In the genomic region with DNA sequence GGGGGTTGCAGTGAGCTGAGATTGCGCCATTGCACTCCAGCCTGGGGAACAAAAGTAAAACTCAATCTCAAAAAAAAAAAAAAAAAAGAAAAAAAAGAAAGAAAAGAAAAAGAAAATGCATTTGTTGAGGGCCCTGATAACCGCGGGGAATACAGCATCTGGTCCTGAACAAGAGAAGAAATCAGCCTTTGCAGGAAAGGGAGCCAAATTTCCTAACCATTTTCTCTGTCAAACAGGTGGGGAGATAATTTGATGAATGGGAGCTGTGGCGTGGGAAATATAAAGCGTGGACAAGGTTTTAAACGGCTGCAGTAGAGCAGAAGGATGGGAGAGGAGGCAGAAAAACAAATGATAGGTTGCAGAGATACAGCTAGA, we compare ENCODE assay signal across 8 cellular contexts. TPM values are rescaled to one million over a fixed set of nuclear protein-coding genes. Genes with fewer than 3 reads are reported as not detected.
A peak's percentile ranks its signal among the peaks of the same experiment; 100 is the strongest.
DNase-seq lines count a peak whose midpoint lies in the region; ATAC-seq and TF ChIP-seq lines count a peak whose summit lies in the region.

No MANE protein-coding gene starts in this region.

- no CpG with 5 or more reads among the region's 6 CpGs for WGBS in neuronal stem cell (ENCODE audit: extremely low coverage in 2 of 2, insufficient read length in 2 of 2, insufficient replicate concordance in 1 of 2), 2 donors

- H3K4me1 Mint-ChIP-seq in CD4-positive, CD25-positive, alpha-beta regulatory T cell: peaks cover 14 to 53% (median 36%) of the 10 kb centered on the region in 4 donors
- H3K4me1 Mint-ChIP-seq in endothelial cell (ENCODE audit: unreplicated experiment): peaks cover 28% of the 10 kb centered on the region

- no peaks in the 10 kb centered on the region for H4K20me1 ChIP-seq in OCI-LY1 (ENCODE audit: insufficient read depth, low read length)

- no peaks in the 10 kb centered on the region for H3K27me3 ChIP-seq in CD4-positive, CD25-positive, alpha-beta regulatory T cell (ENCODE audit: control insufficient read depth, insufficient read depth, low read length)
- no peaks in the 10 kb centered on the region for H3K27me3 ChIP-seq in OCI-LY1 (ENCODE audit: insufficient read depth, low read length)
- no peaks in the 10 kb centered on the region for H3K27me3 ChIP-seq in neuronal stem cell (ENCODE audit: control insufficient read depth in 3 of 3, insufficient read depth in 3 of 3, low read depth in 1 of 3, low read length in 3 of 3)

- H3K4me3 Mint-ChIP-seq in CD4-positive, CD25-positive, alpha-beta regulatory T cell: peak overlapping the region; percentile 97 to 99 (median 98)
- peak overlapping the region; percentile 94 for H3K4me3 Mint-ChIP-seq in endothelial cell (ENCODE audit: unreplicated experiment)

- peak overlapping the region; percentile 77 for H3K4me3 ChIP-seq in CD4-positive, CD25-positive, alpha-beta regulatory T cell (ENCODE audit: low read depth, low read length)
- H3K4me3 ChIP-seq in OCI-LY1 (ENCODE audit: low read depth, low read length, poor library complexity, severe bottlenecking) (peak overlapping the region; percentile 63), neuronal stem cell (ENCODE audit: low read length in 2 of 2) (peak overlapping the region; percentile 75 to 83)

- H3F3A ChIP-seq in OCI-LY1 (ENCODE audit: insufficient read depth, low read length): no peaks in the 10 kb centered on the region

- no peak overlapping the region for H2BK120ac ChIP-seq in neuronal stem cell (ENCODE audit: low read depth, low read length)

- peak overlapping the region; percentile 66 to 95 (median 93) for H3K27ac Mint-ChIP-seq in CD4-positive, CD25-positive, alpha-beta regulatory T cell
- peak overlapping the region; percentile 68 for H3K27ac Mint-ChIP-seq in endothelial cell (ENCODE audit: unreplicated experiment)

- H3K9me3 ChIP-seq in CD4-positive, CD25-positive, alpha-beta regulatory T cell (ENCODE audit: control insufficient read depth in 2 of 2, low read length in 2 of 2): no peaks in the 10 kb centered on the region
- no peaks in the 10 kb centered on the region for H3K9me3 ChIP-seq in OCI-LY1 (ENCODE audit: low read length)
- peaks cover 2 to 36% of the 10 kb centered on the region in 2 donors for H3K9me3 ChIP-seq in neuronal stem cell (replicated peaks in 1 of 2; ENCODE audit: control insufficient read depth in 2 of 2, insufficient read depth in 1 of 2, low read depth in 1 of 2, low read length in 2 of 2)

- H3K27ac ChIP-seq in CD4-positive, CD25-positive, alpha-beta regulatory T cell (ENCODE audit: insufficient read depth, low read length, poor library complexity, severe bottlenecking): peak overlapping the region; percentile 60
- no peak overlapping the region for H3K27ac ChIP-seq in OCI-LY1 (ENCODE audit: low read depth, low read length, poor library complexity, severe bottlenecking)
- H3K27ac ChIP-seq in neuronal stem cell (replicated peaks; ENCODE audit: low read length): no peak overlapping the region

- no peak overlapping the region for H4K8ac ChIP-seq in neuronal stem cell (ENCODE audit: low read depth, low read length)

- peaks cover 20% of the 10 kb centered on the region for H3K4me1 ChIP-seq in CD4-positive, CD25-positive, alpha-beta regulatory T cell (ENCODE audit: control insufficient read depth, insufficient read depth, low read length, poor library complexity, severe bottlenecking)
- H3K4me1 ChIP-seq in OCI-LY1 (ENCODE audit: insufficient read depth, low read length, severe bottlenecking) (peaks cover 35% of the 10 kb centered on the region), neuronal stem cell (ENCODE audit: control insufficient read depth in 2 of 2, insufficient read depth in 1 of 2, low read depth in 1 of 2, low read length in 2 of 2) (peaks cover 4 to 9% of the 10 kb centered on the region in 2 donors)

- no peaks in the 10 kb centered on the region for H3K36me3 ChIP-seq in CD4-positive, CD25-positive, alpha-beta regulatory T cell (ENCODE audit: control insufficient read depth, insufficient read depth, low read length)
- H3K36me3 ChIP-seq in OCI-LY1 (ENCODE audit: insufficient read depth, low read length) (peaks cover 11% of the 10 kb centered on the region; the same call in 1 of the 2 replicates), neuronal stem cell (replicated peaks in 1 of 2; ENCODE audit: control insufficient read depth in 2 of 2, insufficient read depth in 2 of 2, low read length in 2 of 2) (peaks cover 6 to 49% of the 10 kb centered on the region in 2 donors)

- H2AFZ ChIP-seq in OCI-LY1 (ENCODE audit: low read length) (no peak overlapping the region), neuronal stem cell (ENCODE audit: low read length) (peak overlapping the region; percentile 86)

- H3K4ac ChIP-seq in neuronal stem cell (ENCODE audit: low read length): no peak overlapping the region

- peak overlapping the region; percentile 83 for H2AK5ac ChIP-seq in neuronal stem cell (ENCODE audit: low read depth, low read length)

- TF ChIP-seq CTCF in OCI-LY1 (IDR thresholded peaks at IDR 0.05; ENCODE audit: low read length): no peak
- TF ChIP-seq CTCF in endothelial cell (IDR thresholded peaks at IDR 0.05; ENCODE audit: unreplicated experiment): no peak

- H3K14ac ChIP-seq in neuronal stem cell (ENCODE audit: low read length): no peak overlapping the region

- H2BK5ac ChIP-seq in neuronal stem cell (ENCODE audit: low read length): no peak overlapping the region

- no peaks in the 10 kb centered on the region for H3K27me3 Mint-ChIP-seq in CD4-positive, CD25-positive, alpha-beta regulatory T cell
- H3K27me3 Mint-ChIP-seq in endothelial cell (ENCODE audit: unreplicated experiment): peaks cover 6% of the 10 kb centered on the region

- H3K9me3 Mint-ChIP-seq in CD4-positive, CD25-positive, alpha-beta regulatory T cell: peaks cover 0 to 2% (median 0%) of the 10 kb centered on the region in 7 donors
- H3K9me3 Mint-ChIP-seq in endothelial cell (ENCODE audit: unreplicated experiment): no peaks in the 10 kb centered on the region

- no peak overlapping the region for H4K91ac ChIP-seq in neuronal stem cell (ENCODE audit: low read depth, low read length, poor library complexity)

- DNase-seq in CD4-positive, CD25-positive, alpha-beta regulatory T cell: no peak
- DNase-seq in endothelial cell (ENCODE audit: low spot score) (no peak), neuronal stem cell (ENCODE audit: low spot score) (no peak), NOMO-1 (lab: John Stamatoyannopoulos, UW; ENCODE audit: unreplicated experiment in 2 of 2) (no peak), kidney tubule cell (ENCODE audit: low spot score) (no peak), MV-4-11 (lab: John Stamatoyannopoulos, UW) (no peak)

- no peak for ATAC-seq in CD4-positive, CD25-positive, alpha-beta regulatory T cell (ENCODE audit: low read depth in 2 of 2)
- no peak for ATAC-seq in GM18873 (IDR thresholded peaks at IDR 0.05; ENCODE audit: low FRiP score, unreplicated experiment)

- H3K9ac ChIP-seq in OCI-LY1 (ENCODE audit: low read length) (peak overlapping the region; percentile 59), neuronal stem cell (ENCODE audit: low read depth, low read length, poor library complexity) (no peak overlapping the region)

- H2BK15ac ChIP-seq in neuronal stem cell (ENCODE audit: low read length): no peak overlapping the region

- no peak overlapping the region for H3K23ac ChIP-seq in neuronal stem cell (ENCODE audit: low read depth, low read length, poor library complexity)

- H3K79me2 ChIP-seq in OCI-LY1 (ENCODE audit: insufficient read depth, low read length): peaks cover 35% of the 10 kb centered on the region

- no peak overlapping the region for H2BK12ac ChIP-seq in neuronal stem cell (ENCODE audit: low read length)

- H3K79me1 ChIP-seq in neuronal stem cell (ENCODE audit: low read depth, low read length): no peaks in the 10 kb centered on the region

- H3K9me2 ChIP-seq in OCI-LY1 (ENCODE audit: low read depth, low read length): no peaks in the 10 kb centered on the region

- no peaks in the 10 kb centered on the region for H3K36me3 Mint-ChIP-seq in CD4-positive, CD25-positive, alpha-beta regulatory T cell
- peaks cover 19% of the 10 kb centered on the region for H3K36me3 Mint-ChIP-seq in endothelial cell (ENCODE audit: low read depth, unreplicated experiment)

- no peak overlapping the region for H3K18ac ChIP-seq in neuronal stem cell (ENCODE audit: low read length)

- H3K4me2 ChIP-seq in OCI-LY1 (ENCODE audit: low read length) (peak overlapping the region; percentile 84), neuronal stem cell (ENCODE audit: insufficient read depth, low read length, poor library complexity, severe bottlenecking) (peak overlapping the region; percentile 84)

RNA-seq across cellular contexts. Expression of a gene that starts 0.9 kb away (rescaled TPM):
- total RNA-seq in CD4-positive, CD25-positive, alpha-beta regulatory T cell: 6.7 TPM
- polyA plus RNA-seq in CD4-positive, CD25-positive, alpha-beta regulatory T cell: 1 to 10 TPM; 1.7 to 5.1 (median 3.6) TPM
- 20.4 TPM for total RNA-seq in endothelial cell (ENCODE audit: unreplicated experiment)
- polyA plus RNA-seq in neuronal stem cell (2013, experiment 1 of 2): 16.2 TPM
- 17.7 TPM for polyA plus RNA-seq in neuronal stem cell (2013, experiment 2 of 2)
